ENCODE assay signal across 1 cellular context in the genomic region with DNA sequence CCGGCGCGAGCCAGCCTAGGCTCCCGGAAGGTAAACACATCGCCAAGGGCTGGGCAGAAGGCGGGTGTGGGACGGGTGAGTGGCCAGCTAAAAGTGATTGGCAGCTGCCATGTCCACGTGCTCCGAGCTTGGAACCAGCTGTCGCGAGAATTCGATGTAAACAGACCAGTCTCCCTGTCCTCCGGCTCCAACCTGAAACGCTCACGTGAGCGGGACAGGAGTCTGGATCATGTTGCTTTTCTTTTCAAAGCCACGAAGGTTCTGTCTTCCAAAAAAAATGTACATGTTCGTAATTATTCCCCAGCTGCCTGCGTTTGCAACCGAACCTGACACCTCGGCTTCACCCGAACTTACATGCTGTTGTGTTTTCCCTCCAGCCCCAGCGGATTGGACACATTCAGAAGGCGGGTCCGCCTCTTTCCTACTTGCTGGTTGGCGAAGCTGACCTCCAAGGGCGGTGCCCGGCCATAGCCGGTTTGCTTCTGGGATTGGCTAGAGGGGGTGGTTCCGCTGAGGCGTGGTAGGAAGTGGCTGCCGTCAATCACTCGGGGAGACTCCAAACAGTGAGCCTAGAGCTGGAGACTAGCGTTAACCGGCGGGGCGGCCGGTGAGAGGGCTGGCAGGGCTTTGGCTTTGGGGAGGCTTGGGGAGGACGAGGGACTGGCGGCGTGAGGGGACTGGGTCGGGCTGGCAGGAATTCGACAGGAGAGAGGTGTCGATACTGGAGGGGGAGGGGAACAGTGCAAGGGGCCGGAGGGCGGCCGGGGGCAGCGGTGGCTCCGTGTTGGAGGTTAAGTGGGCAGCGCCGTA.
TF ChIP-seq lines count a peak whose summit lies in the region.

TSS of gene BCAS3 (plus strand) at position 544 of the 810 bp plus-strand sequence.

TF ChIP-seq in GM12878, 131 proteins besides CTCF, POLR2A, EP300 and RAD21 (continued from another document and continues in another):
- TF ChIP-seq ZNF687 (IDR thresholded peaks at IDR 0.05) (no peak), ATF3 (IDR thresholded peaks at IDR 0.05; ENCODE audit: borderline replicate concordance, extremely low read depth, low read depth, low read length) (no peak), HDAC6 (IDR thresholded peaks at IDR 0.05; ENCODE audit: unreplicated experiment) (no peak), USF2 (IDR thresholded peaks at IDR 0.05; ENCODE audit: borderline replicate concordance, low read depth, low read length) (peak; percentile 91), NFXL1 (IDR thresholded peaks at IDR 0.05; ENCODE audit: borderline replicate concordance) (peak; percentile 64; the same call in 1 of the 2 replicates), YBX1 (IDR thresholded peaks at IDR 0.05) (no peak), EGR1 (IDR thresholded peaks at IDR 0.05; ENCODE audit: borderline replicate concordance in 1 of 2, low read depth in 2 of 2, low read length in 2 of 2) (no peak), RCOR1 (conservative IDR thresholded peaks at IDR 0.05; ENCODE audit: low read depth, low read length) (no peak), TCF12 (IDR thresholded peaks at IDR 0.05; ENCODE audit: low read depth, low read length) (0 out of 2 replicates have a peak, but pooled peaks have one; percentile 3), ATF7 (IDR thresholded peaks at IDR 0.05; ENCODE audit: low read depth) (peak; percentile 62), SKIL (IDR thresholded peaks at IDR 0.05; ENCODE audit: low read depth, poor library complexity, severe bottlenecking) (peak; percentile 66), BMI1 (IDR thresholded peaks at IDR 0.05; ENCODE audit: borderline replicate concordance) (no peak), STAT3 (IDR thresholded peaks at IDR 0.05; ENCODE audit: low read depth, low read length) (no peak), FOXK2 (IDR thresholded peaks at IDR 0.05) (peak; percentile 95), EED (IDR thresholded peaks at IDR 0.05; ENCODE audit: low read depth) (no peak), IKZF1 (conservative IDR thresholded peaks at IDR 0.05) (no peak; the same call in 1 of the 2 replicates), ZBTB40 (IDR thresholded peaks at IDR 0.05; ENCODE audit: borderline replicate concordance) (peak; percentile 76; the same call in 1 of the 2 replicates), CEBPB (IDR thresholded peaks at IDR 0.05; ENCODE audit: borderline replicate concordance in 1 of 2, low read depth in 2 of 2, low read length in 2 of 2) (no peak), SUPT20H (IDR thresholded peaks at IDR 0.05; ENCODE audit: borderline replicate concordance, control insufficient read depth, low read depth, low read length) (no peak), RUNX3 (IDR thresholded peaks at IDR 0.05; ENCODE audit: low read length) (no peak; the same call in 1 of the 2 replicates), KDM1A (IDR thresholded peaks at IDR 0.05; ENCODE audit: borderline replicate concordance) (no peak), PAX8 (IDR thresholded peaks at IDR 0.05) (no peak), SRF (IDR thresholded peaks at IDR 0.05; ENCODE audit: low read depth in 2 of 2, low read length in 2 of 2) (no peak), IKZF2 (IDR thresholded peaks at IDR 0.05) (no peak; a peak in 1 of 4 replicates), ASH2L (IDR thresholded peaks at IDR 0.05; ENCODE audit: borderline replicate concordance, low read depth) (no peak), RELA (IDR thresholded peaks at IDR 0.05; ENCODE audit: borderline replicate concordance, partially characterized antibody) (no peak), TCF7 (IDR thresholded peaks at IDR 0.05; ENCODE audit: borderline replicate concordance) (no peak), GABPA (IDR thresholded peaks at IDR 0.05; ENCODE audit: low read depth) (peak; percentile 86)
- TF ChIP-seq, protein P1, sequence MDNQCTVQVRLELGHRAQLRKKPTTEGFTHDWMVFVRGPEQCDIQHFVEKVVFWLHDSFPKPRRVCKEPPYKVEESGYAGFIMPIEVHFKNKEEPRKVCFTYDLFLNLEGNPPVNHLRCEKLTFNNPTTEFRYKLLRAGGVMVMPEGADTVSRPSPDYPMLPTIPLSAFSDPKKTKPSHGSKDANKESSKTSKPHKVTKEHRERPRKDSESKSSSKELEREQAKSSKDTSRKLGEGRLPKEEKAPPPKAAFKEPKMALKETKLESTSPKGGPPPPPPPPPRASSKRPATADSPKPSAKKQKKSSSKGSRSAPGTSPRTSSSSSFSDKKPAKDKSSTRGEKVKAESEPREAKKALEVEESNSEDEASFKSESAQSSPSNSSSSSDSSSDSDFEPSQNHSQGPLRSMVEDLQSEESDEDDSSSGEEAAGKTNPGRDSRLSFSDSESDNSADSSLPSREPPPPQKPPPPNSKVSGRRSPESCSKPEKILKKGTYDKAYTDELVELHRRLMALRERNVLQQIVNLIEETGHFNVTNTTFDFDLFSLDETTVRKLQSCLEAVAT (IDR thresholded peaks at IDR 0.05): no peak
- TF ChIP-seq, protein P2, sequence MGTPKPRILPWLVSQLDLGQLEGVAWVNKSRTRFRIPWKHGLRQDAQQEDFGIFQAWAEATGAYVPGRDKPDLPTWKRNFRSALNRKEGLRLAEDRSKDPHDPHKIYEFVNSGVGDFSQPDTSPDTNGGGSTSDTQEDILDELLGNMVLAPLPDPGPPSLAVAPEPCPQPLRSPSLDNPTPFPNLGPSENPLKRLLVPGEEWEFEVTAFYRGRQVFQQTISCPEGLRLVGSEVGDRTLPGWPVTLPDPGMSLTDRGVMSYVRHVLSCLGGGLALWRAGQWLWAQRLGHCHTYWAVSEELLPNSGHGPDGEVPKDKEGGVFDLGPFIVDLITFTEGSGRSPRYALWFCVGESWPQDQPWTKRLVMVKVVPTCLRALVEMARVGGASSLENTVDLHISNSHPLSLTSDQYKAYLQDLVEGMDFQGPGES (IDR thresholded peaks at IDR 0.05): peak; percentile 96
- TF ChIP-seq, protein P3, sequence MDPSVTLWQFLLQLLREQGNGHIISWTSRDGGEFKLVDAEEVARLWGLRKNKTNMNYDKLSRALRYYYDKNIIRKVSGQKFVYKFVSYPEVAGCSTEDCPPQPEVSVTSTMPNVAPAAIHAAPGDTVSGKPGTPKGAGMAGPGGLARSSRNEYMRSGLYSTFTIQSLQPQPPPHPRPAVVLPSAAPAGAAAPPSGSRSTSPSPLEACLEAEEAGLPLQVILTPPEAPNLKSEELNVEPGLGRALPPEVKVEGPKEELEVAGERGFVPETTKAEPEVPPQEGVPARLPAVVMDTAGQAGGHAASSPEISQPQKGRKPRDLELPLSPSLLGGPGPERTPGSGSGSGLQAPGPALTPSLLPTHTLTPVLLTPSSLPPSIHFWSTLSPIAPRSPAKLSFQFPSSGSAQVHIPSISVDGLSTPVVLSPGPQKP (IDR thresholded peaks at IDR 0.05; ENCODE audit: low read depth, low read length): no peak
- TF ChIP-seq, protein P4, sequence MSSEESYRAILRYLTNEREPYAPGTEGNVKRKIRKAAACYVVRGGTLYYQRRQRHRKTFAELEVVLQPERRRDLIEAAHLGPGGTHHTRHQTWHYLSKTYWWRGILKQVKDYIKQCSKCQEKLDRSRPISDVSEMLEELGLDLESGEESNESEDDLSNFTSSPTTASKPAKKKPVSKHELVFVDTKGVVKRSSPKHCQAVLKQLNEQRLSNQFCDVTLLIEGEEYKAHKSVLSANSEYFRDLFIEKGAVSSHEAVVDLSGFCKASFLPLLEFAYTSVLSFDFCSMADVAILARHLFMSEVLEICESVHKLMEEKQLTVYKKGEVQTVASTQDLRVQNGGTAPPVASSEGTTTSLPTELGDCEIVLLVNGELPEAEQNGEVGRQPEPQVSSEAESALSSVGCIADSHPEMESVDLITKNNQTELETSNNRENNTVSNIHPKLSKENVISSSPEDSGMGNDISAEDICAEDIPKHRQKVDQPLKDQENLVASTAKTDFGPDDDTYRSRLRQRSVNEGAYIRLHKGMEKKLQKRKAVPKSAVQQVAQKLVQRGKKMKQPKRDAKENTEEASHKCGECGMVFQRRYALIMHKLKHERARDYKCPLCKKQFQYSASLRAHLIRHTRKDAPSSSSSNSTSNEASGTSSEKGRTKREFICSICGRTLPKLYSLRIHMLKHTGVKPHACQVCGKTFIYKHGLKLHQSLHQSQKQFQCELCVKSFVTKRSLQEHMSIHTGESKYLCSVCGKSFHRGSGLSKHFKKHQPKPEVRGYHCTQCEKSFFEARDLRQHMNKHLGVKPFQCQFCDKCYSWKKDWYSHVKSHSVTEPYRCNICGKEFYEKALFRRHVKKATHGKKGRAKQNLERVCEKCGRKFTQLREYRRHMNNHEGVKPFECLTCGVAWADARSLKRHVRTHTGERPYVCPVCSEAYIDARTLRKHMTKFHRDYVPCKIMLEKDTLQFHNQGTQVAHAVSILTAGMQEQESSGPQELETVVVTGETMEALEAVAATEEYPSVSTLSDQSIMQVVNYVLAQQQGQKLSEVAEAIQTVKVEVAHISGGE (CRISPR knock-in tag; IDR thresholded peaks at IDR 0.05): no peak
